In genomic region chr19:42290523-42291436, GRCh38 we compare ENCODE assay signal across 8 cellular contexts. TPM values are rescaled to one million over a fixed set of nuclear protein-coding genes. Genes with fewer than 3 reads are reported as not detected.
DNase-seq lines count a peak whose midpoint lies in the region; ATAC-seq, FAIRE-seq and TF ChIP-seq lines count a peak whose summit lies in the region.

No MANE protein-coding gene starts in this region.

- H3K4me1 ChIP-seq in small intestine (ENCODE audit: control insufficient read depth in 2 of 2, insufficient read depth in 1 of 2, low read depth in 1 of 2, low read length in 1 of 2) = no peaks in the 10 kb centered on the region

- CTCF ChIA-PET in activated CD8-positive, alpha-beta T cell treated with anti-CD3 and anti-CD28 coated beads, Interleukin-2, amount 10 ng/mL, durations not matched to agents 7 days and 5 days (lab: Charles Lee) = interaction anchor here (1.2 kb wide), 1 partner anchor 181 kb away, joined by 3 read pairs; no protein-coding TSS in a partner anchor

- ATAC-seq in activated CD8-positive, alpha-beta T cell treated with anti-CD3 and anti-CD28 coated beads, Interleukin-2, amount 10 ng/mL, durations not matched to agents 7 days and 5 days = peak; percentile 75
- ATAC-seq in GM18870 (IDR thresholded peaks at IDR 0.05; ENCODE audit: unreplicated experiment) = no peak
- no peak for ATAC-seq in HG03432 (IDR thresholded peaks at IDR 0.05; ENCODE audit: unreplicated experiment)

- intact Hi-C loops in CD14-positive monocyte (cut with micrococcal nuclease) = loop anchor here in 1 of 2 donors (10.0 kb wide), 1 partner anchor 186 kb away; no protein-coding TSS in a partner anchor

- H3K36me3 Mint-ChIP-seq in CD14-positive monocyte = peaks cover 59 to 81% of the 10 kb centered on the region in 2 donors
- H3K36me3 Mint-ChIP-seq in activated CD8-positive, alpha-beta T cell treated with anti-CD3 and anti-CD28 coated beads, Interleukin-2, amount 10 ng/mL, durations not matched to agents 7 days and 5 days (ENCODE audit: low read depth) = peaks cover 36% of the 10 kb centered on the region

- 82 to 90% (median 89%) methylated on average over 31 of the region's 31 CpGs for WGBS in small intestine, 3 donors

- POLR2A ChIA-PET in activated CD8-positive, alpha-beta T cell treated with anti-CD3 and anti-CD28 coated beads, Interleukin-2, amount 10 ng/mL, durations not matched to agents 7 days and 5 days (lab: Charles Lee) = no interaction called here

- H3K27me3 ChIP-seq in small intestine (ENCODE audit: control insufficient read depth in 2 of 2, insufficient read depth in 2 of 2, low read length in 2 of 2) = no peaks in the 10 kb centered on the region

- no peaks in the 10 kb centered on the region for H3K9me3 Mint-ChIP-seq in CD14-positive monocyte
- no peaks in the 10 kb centered on the region for H3K9me3 Mint-ChIP-seq in activated CD8-positive, alpha-beta T cell treated with anti-CD3 and anti-CD28 coated beads, Interleukin-2, amount 10 ng/mL, durations not matched to agents 7 days and 5 days (ENCODE audit: insufficient read depth)

- H3K4me3 ChIP-seq in fibroblast of the aortic adventitia (ENCODE audit: low read depth, low read length) (no peak overlapping the region), small intestine (ENCODE audit: low read depth in 1 of 2, low read length in 2 of 2) (no peak overlapping the region)

- H3K27ac Mint-ChIP-seq in CD14-positive monocyte = no peak overlapping the region
- no peak overlapping the region for H3K27ac Mint-ChIP-seq in activated CD8-positive, alpha-beta T cell treated with anti-CD3 and anti-CD28 coated beads, Interleukin-2, amount 10 ng/mL, durations not matched to agents 7 days and 5 days

- H3K27me3 Mint-ChIP-seq in CD14-positive monocyte (ENCODE audit: low read depth in 3 of 3) = peaks cover 0 to 3% (median 0%) of the 10 kb centered on the region in 3 donors
- no peaks in the 10 kb centered on the region for H3K27me3 Mint-ChIP-seq in activated CD8-positive, alpha-beta T cell treated with anti-CD3 and anti-CD28 coated beads, Interleukin-2, amount 10 ng/mL, durations not matched to agents 7 days and 5 days (ENCODE audit: low read depth)

- H3K27ac ChIP-seq in small intestine (ENCODE audit: low read depth in 1 of 2, low read length in 1 of 2) = no peak overlapping the region

- H3K4me3 Mint-ChIP-seq in CD14-positive monocyte = no peak overlapping the region
- H3K4me3 Mint-ChIP-seq in activated CD8-positive, alpha-beta T cell treated with anti-CD3 and anti-CD28 coated beads, Interleukin-2, amount 10 ng/mL, durations not matched to agents 7 days and 5 days = no peak overlapping the region

- TF ChIP-seq CTCF in CD14-positive monocyte (IDR thresholded peaks at IDR 0.05) (peak; percentile 72), fibroblast of the aortic adventitia (IDR thresholded peaks at IDR 0.05; ENCODE audit: insufficient read depth, low read length) (peak; percentile 44)

- FAIRE-seq in small intestine (lab: Jason Lieb, UNC) = no peak

- peaks cover 21% of the 10 kb centered on the region for H3K4me1 Mint-ChIP-seq in CD14-positive monocyte
- peaks cover 12% of the 10 kb centered on the region for H3K4me1 Mint-ChIP-seq in activated CD8-positive, alpha-beta T cell treated with anti-CD3 and anti-CD28 coated beads, Interleukin-2, amount 10 ng/mL, durations not matched to agents 7 days and 5 days (ENCODE audit: low read depth)

- DNase-seq in CD14-positive monocyte (ENCODE audit: low spot score) (no peak), HuH-7 (ENCODE audit: low spot score) (peak; percentile 76), fibroblast of the aortic adventitia (ENCODE audit: low read depth) (no peak), small intestine (no peak)
- peak; percentile 65 for DNase-seq in activated CD8-positive, alpha-beta T cell treated with anti-CD3 and anti-CD28 coated beads, Interleukin-2, amount 10 ng/mL, durations not matched to agents 7 days and 5 days
- peak; percentile 42 for DNase-seq in stimulated activated CD8-positive, alpha-beta memory T cell treated with anti-CD3 and anti-CD28 coated beads, Interleukin-12 subunit alpha, Interleukin-12 subunit beta, amount 100 ng/mL, for 1 hour (ENCODE audit: low read depth)

- peaks cover 22 to 23% of the 10 kb centered on the region in 2 donors for H3K36me3 ChIP-seq in small intestine (ENCODE audit: control insufficient read depth in 2 of 2, insufficient read depth in 2 of 2, low read length in 2 of 2)

- no peaks in the 10 kb centered on the region for H3K9me3 ChIP-seq in small intestine (ENCODE audit: control insufficient read depth, low read depth)

RNA-seq across cellular contexts. Expression of gene PRR19, which starts 11.2 kb away (rescaled TPM):
- polyA plus RNA-seq in CD14-positive monocyte (under 1 TPM; 0.35 to 0.38 TPM), small intestine (1 to 10 TPM in 1 of 3 donors, under 1 TPM in 2; 0.81 to 1.1 (median 0.97) TPM)
- under 1 TPM; 0.44 to 0.55 TPM for total RNA-seq in activated CD8-positive, alpha-beta T cell treated with anti-CD3 and anti-CD28 coated beads, Interleukin-2, amount 10 ng/mL, durations not matched to agents 7 days and 5 days
- 0.90 and 1.1 TPM in 2 replicates for total RNA-seq in fibroblast of the aortic adventitia (ENCODE audit: low replicate concordance)

RNA-seq across cellular contexts. Expression of gene PAFAH1B3, which starts 11.6 kb away (rescaled TPM):
- polyA plus RNA-seq in CD14-positive monocyte = 10 to 100 TPM; 15.3 to 15.5 TPM
- 10 to 100 TPM; 48.2 to 52.7 TPM for total RNA-seq in activated CD8-positive, alpha-beta T cell treated with anti-CD3 and anti-CD28 coated beads, Interleukin-2, amount 10 ng/mL, durations not matched to agents 7 days and 5 days
- 23.0 and 28.2 TPM in 2 replicates for total RNA-seq in fibroblast of the aortic adventitia (ENCODE audit: low replicate concordance)
- 10 to 100 TPM; 16.3 to 49.4 (median 17.3) TPM for polyA plus RNA-seq in small intestine

RNA-seq across cellular contexts. Expression of gene CIC, which starts 21.7 kb away (rescaled TPM):
- polyA plus RNA-seq in CD14-positive monocyte = under 1 TPM; 0.62 to 0.87 TPM
- total RNA-seq in activated CD8-positive, alpha-beta T cell treated with anti-CD3 and anti-CD28 coated beads, Interleukin-2, amount 10 ng/mL, durations not matched to agents 7 days and 5 days = 10 to 100 TPM; 73.1 to 83.8 TPM
- 35.3 and 36.1 TPM in 2 replicates for total RNA-seq in fibroblast of the aortic adventitia (ENCODE audit: low replicate concordance)
- polyA plus RNA-seq in small intestine = 10 to 100 TPM; 14.1 to 29.8 (median 18.1) TPM

RNA-seq across cellular contexts. Expression of gene TMEM145, which starts 22.3 kb away (rescaled TPM):
- polyA plus RNA-seq in CD14-positive monocyte (not detected), small intestine (1 to 10 TPM in 1 of 3 donors, not detected in 2; 1.1 TPM)
- total RNA-seq in activated CD8-positive, alpha-beta T cell treated with anti-CD3 and anti-CD28 coated beads, Interleukin-2, amount 10 ng/mL, durations not matched to agents 7 days and 5 days = under 1 TPM in 1 of 2 experiments, not detected in 1; 0.37 TPM
- total RNA-seq in fibroblast of the aortic adventitia (ENCODE audit: low replicate concordance) = not detected in 2 replicates

RNA-seq across cellular contexts. Expression of gene MEGF8, which starts 34.7 kb away (rescaled TPM):
- under 1 TPM; 0.15 to 0.27 TPM for polyA plus RNA-seq in CD14-positive monocyte
- total RNA-seq in activated CD8-positive, alpha-beta T cell treated with anti-CD3 and anti-CD28 coated beads, Interleukin-2, amount 10 ng/mL, durations not matched to agents 7 days and 5 days = 1 to 10 TPM; 5.0 to 5.9 TPM
- total RNA-seq in fibroblast of the aortic adventitia (ENCODE audit: low replicate concordance) = 20.0 and 28.5 TPM in 2 replicates
- polyA plus RNA-seq in small intestine = 10 to 100 TPM in 1 of 3 donors, 1 to 10 TPM in 2; 2.4 to 10.2 (median 3.6) TPM

Comparison
In these comparisons a context has a peak if more than half of its experiments do, and no peak if none do; other contexts are left out.
1. DNase-seq: peak in HuH-7 (single experiment), activated CD8-positive, alpha-beta T cell treated with anti-CD3 and anti-CD28 coated beads, Interleukin-2, amount 10 ng/mL, durations not matched to agents 7 days and 5 days (single experiment) and stimulated activated CD8-positive, alpha-beta memory T cell treated with anti-CD3 and anti-CD28 coated beads, Interleukin-12 subunit alpha, Interleukin-12 subunit beta, amount 100 ng/mL, for 1 hour (single experiment); none in CD14-positive monocyte (single experiment), fibroblast of the aortic adventitia (single experiment) and small intestine (single experiment).